In genomic region chr4:186586190-186586589, GRCh38 we compare ENCODE assay signal across 1 cellular context.
TF ChIP-seq lines count a peak whose summit lies in the region.

No MANE protein-coding gene starts in this region.

TF ChIP-seq in HCT116, 20 proteins besides CTCF, POLR2A, EP300 and RAD21:
- TF ChIP-seq POLR2AphosphoS5 (IDR thresholded peaks at IDR 0.05; ENCODE audit: low read depth, low read length) (peak; percentile 41; the same call in 1 of the 2 replicates), MAX (IDR thresholded peaks at IDR 0.05) (no peak), ATF3 (IDR thresholded peaks at IDR 0.05) (no peak), EZH2 (IDR thresholded peaks at IDR 0.05) (no peak)
TF ChIP-seq in HCT116: peak in this region for 1.
